In the genomic region with DNA sequence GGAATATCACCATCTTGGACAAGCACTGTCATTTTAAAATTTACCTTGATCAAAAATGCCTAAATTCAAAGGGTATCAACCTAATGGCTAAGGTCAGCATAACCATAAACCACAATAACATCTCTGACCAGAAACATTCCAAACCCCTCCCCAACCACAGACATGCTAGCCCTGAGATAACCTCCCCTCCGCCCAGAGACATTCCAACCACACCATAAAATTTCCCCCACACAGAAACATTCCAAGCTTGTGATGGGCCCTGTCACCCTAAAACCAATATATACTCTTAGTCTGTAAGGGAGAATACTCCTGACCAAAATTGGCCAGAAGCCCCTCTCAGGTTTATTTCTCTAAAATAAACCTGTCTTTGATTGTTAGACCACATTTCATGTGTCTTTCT, we compare ENCODE assay signal across 20 cellular contexts. TPM values are rescaled to one million over a fixed set of nuclear protein-coding genes. Genes with fewer than 3 reads are reported as not detected.
"Had no signal": no experiment of that assay in that cellular context is flagged by ENCODE, and none has a peak within 500 bp of the region (broad histone marks: within the 10 kb centered on the region; RNA-seq: fewer than 3 reads in every experiment).

No MANE protein-coding gene starts in this region.

- ATAC-seq: activated CD4-positive, alpha-beta T cell treated with anti-CD3 and anti-CD28 coated beads for 36 hours; left colon had no signal

- H3K4me3 ChIP-seq: ascending aorta, lung, stomach, thoracic aorta had no signal

- H3K27ac ChIP-seq: ascending aorta, neutrophil, stomach, thoracic aorta, WERI-Rb-1 had no signal

- H3K9me3 ChIP-seq: ascending aorta, neutrophil, stomach, thoracic aorta had no signal

- H3K27me3 ChIP-seq: ascending aorta, neutrophil, stomach had no signal

- H3K4me1 ChIP-seq: ascending aorta, stomach had no signal

- H3K36me3 ChIP-seq: ascending aorta, neutrophil, stomach, thoracic aorta, WERI-Rb-1 had no signal

- DNase-seq: activated CD4-positive, alpha-beta memory T cell treated with anti-CD3 and anti-CD28 coated beads, Interleukin-2, amount 10 ng/mL, durations not matched to agents 7 days and 5 days; activated CD4-positive, alpha-beta T cell treated with anti-CD3 and anti-CD28 coated beads for 36 hours; activated gamma-delta T cell treated with Interleukin-2 at 50 U/mL for 16 hours; activated naive CD8-positive, alpha-beta T cell treated with anti-CD3 and anti-CD28 coated beads, Interleukin-2, amount 10 ng/mL, durations not matched to agents 7 days and 5 days; activated T-cell treated with anti-CD3 and anti-CD28 coated beads, Interleukin-2, amount 50 U/mL, for 48 hours; central memory CD4-positive, alpha-beta T cell; hypothalamus; left colon; naive thymus-derived CD8-positive, alpha-beta T cell; small intestine; stomach; T1000; WERI-Rb-1 had no signal

RNA-seq across cellular contexts. Expression of a gene that starts 17.7 kb away (rescaled TPM):
- total RNA-seq: activated CD4-positive, alpha-beta memory T cell treated with anti-CD3 and anti-CD28 coated beads, Interleukin-2, amount 10 ng/mL, durations not matched to agents 7 days and 5 days; activated CD4-positive, alpha-beta T cell treated with anti-CD3 and anti-CD28 coated beads for 36 hours; activated naive CD8-positive, alpha-beta T cell treated with anti-CD3 and anti-CD28 coated beads, Interleukin-2, amount 10 ng/mL, durations not matched to agents 7 days and 5 days; ascending aorta; epithelial cell of proximal tubule; glomerular endothelial cell; left colon; naive thymus-derived CD8-positive, alpha-beta T cell; stomach; thoracic aorta; ureter had no signal

RNA-seq across cellular contexts. Expression of a gene that starts 32.1 kb away (rescaled TPM):
- total RNA-seq: activated CD4-positive, alpha-beta memory T cell treated with anti-CD3 and anti-CD28 coated beads, Interleukin-2, amount 10 ng/mL, durations not matched to agents 7 days and 5 days; activated CD4-positive, alpha-beta T cell treated with anti-CD3 and anti-CD28 coated beads for 36 hours; activated naive CD8-positive, alpha-beta T cell treated with anti-CD3 and anti-CD28 coated beads, Interleukin-2, amount 10 ng/mL, durations not matched to agents 7 days and 5 days; ascending aorta; epithelial cell of proximal tubule; glomerular endothelial cell; left colon; lung; naive thymus-derived CD8-positive, alpha-beta T cell; stomach; thoracic aorta; ureter had no signal
